1 cellular context compared by ENCODE assay signal in genomic region chr22:39313258-39314001, GRCh38.
TF ChIP-seq lines count a peak whose summit lies in the region.

No MANE protein-coding gene starts in this region.

TF ChIP-seq in HepG2, 621 proteins besides CTCF, POLR2A, EP300 and RAD21 (continued from another document):
- TF ChIP-seq SMARCE1 (IDR thresholded peaks at IDR 0.05; ENCODE audit: borderline replicate concordance) = no peak
- no peak for TF ChIP-seq ZNF549 (CRISPR knock-in tag; IDR thresholded peaks at IDR 0.05)
- TF ChIP-seq FUBP1 (CRISPR knock-in tag; IDR thresholded peaks at IDR 0.05; ENCODE audit: borderline replicate concordance) = no peak
- no peak for TF ChIP-seq SMYD3 (CRISPR knock-in tag; IDR thresholded peaks at IDR 0.05)
- TF ChIP-seq TEAD3 (CRISPR knock-in tag; optimal IDR thresholded peaks at IDR 0.05; ENCODE audit: borderline replicate concordance) = peak; percentile 23
- TF ChIP-seq ELF3 (CRISPR knock-in tag; IDR thresholded peaks at IDR 0.05) = no peak
- no peak for TF ChIP-seq FOXC1 (CRISPR knock-in tag; IDR thresholded peaks at IDR 0.05; ENCODE audit: borderline replicate concordance)
- TF ChIP-seq SALL2 (CRISPR knock-in tag; IDR thresholded peaks at IDR 0.05) = no peak
- TF ChIP-seq, protein P1, sequence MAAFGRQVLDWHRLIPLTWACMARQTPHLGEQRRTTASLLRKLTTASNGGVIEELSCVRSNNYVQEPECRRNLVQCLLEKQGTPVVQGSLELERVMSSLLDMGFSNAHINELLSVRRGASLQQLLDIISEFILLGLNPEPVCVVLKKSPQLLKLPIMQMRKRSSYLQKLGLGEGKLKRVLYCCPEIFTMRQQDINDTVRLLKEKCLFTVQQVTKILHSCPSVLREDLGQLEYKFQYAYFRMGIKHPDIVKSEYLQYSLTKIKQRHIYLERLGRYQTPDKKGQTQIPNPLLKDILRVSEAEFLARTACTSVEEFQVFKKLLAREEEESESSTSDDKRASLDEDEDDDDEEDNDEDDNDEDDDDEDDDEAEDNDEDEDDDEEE (CRISPR knock-in tag; IDR thresholded peaks at IDR 0.05) = 0 out of 2 replicates have a peak, but pooled peaks have one; percentile 37
- TF ChIP-seq HCFC1 (IDR thresholded peaks at IDR 0.05; ENCODE audit: low read depth, low read length) = no peak
- no peak for TF ChIP-seq CBX5 (CRISPR knock-in tag; IDR thresholded peaks at IDR 0.05; ENCODE audit: borderline replicate concordance)
